In genomic region chr5:121533814-121534213, GRCh38 we compare ENCODE assay signal across 19 cellular contexts.
"Had no signal": no experiment of that assay in that cellular context is flagged by ENCODE, and none has a peak within 500 bp of the region (broad histone marks: within the 10 kb centered on the region; RNA-seq: fewer than 3 reads in every experiment).

No MANE protein-coding gene starts in this region.

- H3K27ac ChIP-seq: adrenal gland, breast epithelium, colonic mucosa, dorsolateral prefrontal cortex, esophagus squamous epithelium, thyroid gland, upper lobe of right lung had no signal

- DNase-seq: activated T-cell treated with anti-CD3 and anti-CD28 coated beads, Interleukin-2, amount 50 U/mL, for 1 hour; adrenal gland; colonic mucosa; dorsolateral prefrontal cortex; effector memory CD8-positive, alpha-beta T cell; esophagus squamous epithelium; naive thymus-derived CD4-positive, alpha-beta T cell; occipital lobe; posterior cingulate gyrus; stimulated activated CD4-positive, alpha-beta T cell treated with anti-CD3 and anti-CD28 coated beads, Interleukin-4, amount 100 ng/mL, for 4 hours; substantia nigra; thyroid gland; upper lobe of right lung had no signal

- FAIRE-seq: endothelial cell of umbilical vein, keratinocyte had no signal

- ATAC-seq: activated naive CD4-positive, alpha-beta T cell treated with anti-CD3 and anti-CD28 coated beads, Interleukin-2, amount 50 U/mL, for 72 hours; effector memory CD8-positive, alpha-beta T cell; naive thymus-derived CD4-positive, alpha-beta T cell; WTC11 had no signal

- H3K4me3 ChIP-seq: adrenal gland, breast epithelium, colonic mucosa, dorsolateral prefrontal cortex, esophagus squamous epithelium, lung, thyroid gland, upper lobe of right lung had no signal

- H3K27me3 ChIP-seq: adrenal gland, breast epithelium, colonic mucosa, dorsolateral prefrontal cortex, esophagus squamous epithelium, thyroid gland, upper lobe of right lung had no signal

- H3K9me3 ChIP-seq: adrenal gland, breast epithelium, colonic mucosa, esophagus squamous epithelium, thyroid gland, upper lobe of right lung had no signal

- H3K4me1 ChIP-seq: adrenal gland, breast epithelium, colonic mucosa, esophagus squamous epithelium, thyroid gland, upper lobe of right lung had no signal
